ENCODE assay signal across 28 cellular contexts in genomic region chr7:111933614-111934013, GRCh38.
DNase-seq lines count a peak whose midpoint lies in the region; TF ChIP-seq lines count a peak whose summit lies in the region.
"Had no signal": no experiment of that assay in that cellular context is flagged by ENCODE, and none has a peak within 500 bp of the region (broad histone marks: within the 10 kb centered on the region; RNA-seq: fewer than 3 reads in every experiment).

No MANE protein-coding gene starts in this region.

- TF ChIP-seq CTCF in NB4 (IDR thresholded peaks at IDR 0.05; ENCODE audit: low read depth, low read length) (no peak), fibroblast of mammary gland (conservative IDR thresholded peaks at IDR 0.05; ENCODE audit: control insufficient read depth, insufficient read depth, low read depth, low read length) (no peak), GM13976 (IDR thresholded peaks at IDR 0.05; ENCODE audit: borderline replicate concordance, control extremely low read depth, extremely low read depth, insufficient read depth, missing control alignments) (no peak)

- no peak overlapping the region for H3K4me3 ChIP-seq in NB4 (ENCODE audit: low read depth, low read length)
- H3K4me3 ChIP-seq in fibroblast of mammary gland (ENCODE audit: control insufficient read depth, low read depth, low read length) = no peak overlapping the region
- H3K4me3 ChIP-seq: cardiac muscle cell, gastrocnemius medialis, lung, prostate gland, right lobe of liver, vagina had no signal

- DNase-seq in EH (ENCODE audit: low read depth) (peak; percentile 52), NB4 (ENCODE audit: low read depth) (peak; percentile 6), fibroblast of mammary gland (ENCODE audit: low read depth) (peak; percentile 76), stromal cell of bone marrow (ENCODE audit: low read depth) (peak; percentile 55), NCI-H1417 treated with DMSO at 0.1 percent for 48 hours (lab: John Stamatoyannopoulos, UW) (no peak), GM13976 (ENCODE audit: low spot score) (no peak), NCI-H2029 (lab: John Stamatoyannopoulos, UW) (no peak)
- DNase-seq: activated CD4-positive, alpha-beta T cell treated with anti-CD3 and anti-CD28 coated beads for 48 hours; activated CD8-positive, alpha-beta memory T cell treated with anti-CD3 and anti-CD28 coated beads for 24 hours; Calu3; DND-41; effector CD8-positive, alpha-beta T cell; gastrocnemius medialis; H9; KG1; naive thymus-derived CD8-positive, alpha-beta T cell; NCI-H1436 treated with DMSO at 0.1 percent for 48 hours; NCI-H748 treated with DMSO at 0.1 percent for 48 hours; right lobe of liver; SIG-M5; stimulated activated CD8-positive, alpha-beta memory T cell treated with anti-CD3 and anti-CD28 coated beads, Interleukin-4, amount 100 ng/mL, for 48 hours; SW 1271; T-helper 9 cell; WERI-Rb-1 had no signal

- in situ Hi-C loops in GM13976 (cut with MboI; ENCODE audit: low sequenced_read_pairs, unreplicated experiment) = no loop called here

- no peak for TF ChIP-seq POLR2A in NB4 (IDR thresholded peaks at IDR 0.05; ENCODE audit: extremely low read depth, insufficient read length)

Comparison
In these comparisons a context has a peak if more than half of its experiments do, and no peak if none do; other contexts are left out.
1. DNase-seq: peak in EH (single experiment), NB4 (single experiment), fibroblast of mammary gland (single experiment) and stromal cell of bone marrow (single experiment); none in NCI-H1417 treated with DMSO at 0.1 percent for 48 hours (single experiment), GM13976 (single experiment) and NCI-H2029 (single experiment).